Comparison of ENCODE assay signal across 24 cellular contexts in the genomic region with DNA sequence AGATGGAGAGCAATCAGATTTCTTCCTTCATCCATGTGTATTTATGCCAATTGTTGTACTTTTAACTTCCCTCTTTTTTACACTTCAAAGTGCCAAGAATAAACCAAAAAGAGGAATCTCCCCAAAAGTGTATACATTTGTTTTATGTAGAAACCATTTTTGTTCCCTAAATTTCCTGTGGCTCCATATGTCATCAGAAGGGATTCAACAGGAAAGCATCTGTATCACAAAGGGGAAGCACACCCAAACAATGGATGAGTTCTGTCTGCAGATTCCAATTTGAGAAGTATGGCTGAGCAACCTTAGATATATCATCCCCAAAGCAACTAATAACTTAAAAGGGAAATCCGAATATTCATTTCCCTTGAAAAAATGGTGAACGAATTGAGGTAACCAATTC.
"Had no signal": no experiment of that assay in that cellular context is flagged by ENCODE, and none has a peak within 500 bp of the region (broad histone marks: within the 10 kb centered on the region; RNA-seq: fewer than 3 reads in every experiment).

No MANE protein-coding gene starts in this region.

- DNase-seq: activated CD4-positive, alpha-beta memory T cell treated with anti-CD3 and anti-CD28 coated beads for 36 hours; activated CD4-positive, alpha-beta T cell treated with anti-CD3 and anti-CD28 coated beads, Interleukin-2, amount 10 ng/mL, durations not matched to agents 7 days and 5 days; activated CD4-positive, CD25-positive, alpha-beta regulatory T cell; activated CD8-positive, alpha-beta memory T cell treated with anti-CD3 and anti-CD28 coated beads for 24 hours; activated gamma-delta T cell; activated naive CD4-positive, alpha-beta T cell treated with anti-CD3 and anti-CD28 coated beads for 36 hours; activated T-cell treated with anti-CD3 and anti-CD28 coated beads, Interleukin-2, amount 50 U/mL, for 48 hours; amygdala; NCI-H1105; NCI-H1436; NCI-H1694 treated with DMSO at 0.1 percent for 48 hours; NCI-H2029 treated with DMSO at 0.1 percent for 48 hours; NCI-H345; NCI-H510A; NCI-H69; NK-92 treated with Interleukin-12 subunit alpha and Interleukin-12 subunit beta, amount 100 ng/mL, for 24 hours; RPMI8226; SHP77; T-helper 17 cell; T1000 had no signal

- H3K27ac ChIP-seq: VCaP had no signal

- ATAC-seq: activated T-helper 17 cell treated with anti-CD3 and anti-CD28 coated beads, Interleukin-2, amount 50 U/mL, for 72 hours; Panc1; T-helper 17 cell had no signal

- H3K4me3 ChIP-seq: K562 had no signal
